In the genomic region with DNA sequence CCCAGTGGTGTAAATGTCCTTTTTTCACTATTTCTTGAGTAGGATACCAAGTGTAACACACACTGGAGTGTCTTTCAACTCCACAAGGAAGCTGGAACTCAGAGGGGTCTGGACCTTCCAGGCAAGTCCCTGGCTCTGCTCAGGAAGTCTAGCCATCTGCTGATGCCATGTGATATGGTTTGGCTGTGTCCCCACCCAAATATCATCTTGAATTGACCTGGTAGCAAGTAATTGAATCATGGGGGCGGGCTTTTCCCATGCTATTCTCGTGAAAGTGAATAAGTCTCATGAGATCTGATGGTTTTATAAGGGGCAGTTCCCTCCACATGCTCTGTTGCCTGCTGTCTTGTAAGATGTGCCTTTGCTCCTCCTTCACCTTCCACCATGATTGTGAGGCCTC, we compare ENCODE assay signal across 1 cellular context.
A peak's percentile ranks its signal among the peaks of the same experiment; 100 is the strongest.
TF ChIP-seq lines count a peak whose summit lies in the region.

No MANE protein-coding gene starts in this region.

TF ChIP-seq in K562, 482 proteins besides CTCF, POLR2A, EP300 and RAD21:
- TF ChIP-seq ZNF431 (CRISPR knock-in tag; IDR thresholded peaks at IDR 0.05) (peak; percentile 71; the same call in 1 of the 2 replicates), NCOA1 (IDR thresholded peaks at IDR 0.05; ENCODE audit: low read depth) (no peak)
